10 cellular contexts compared by ENCODE assay signal in the genomic region with DNA sequence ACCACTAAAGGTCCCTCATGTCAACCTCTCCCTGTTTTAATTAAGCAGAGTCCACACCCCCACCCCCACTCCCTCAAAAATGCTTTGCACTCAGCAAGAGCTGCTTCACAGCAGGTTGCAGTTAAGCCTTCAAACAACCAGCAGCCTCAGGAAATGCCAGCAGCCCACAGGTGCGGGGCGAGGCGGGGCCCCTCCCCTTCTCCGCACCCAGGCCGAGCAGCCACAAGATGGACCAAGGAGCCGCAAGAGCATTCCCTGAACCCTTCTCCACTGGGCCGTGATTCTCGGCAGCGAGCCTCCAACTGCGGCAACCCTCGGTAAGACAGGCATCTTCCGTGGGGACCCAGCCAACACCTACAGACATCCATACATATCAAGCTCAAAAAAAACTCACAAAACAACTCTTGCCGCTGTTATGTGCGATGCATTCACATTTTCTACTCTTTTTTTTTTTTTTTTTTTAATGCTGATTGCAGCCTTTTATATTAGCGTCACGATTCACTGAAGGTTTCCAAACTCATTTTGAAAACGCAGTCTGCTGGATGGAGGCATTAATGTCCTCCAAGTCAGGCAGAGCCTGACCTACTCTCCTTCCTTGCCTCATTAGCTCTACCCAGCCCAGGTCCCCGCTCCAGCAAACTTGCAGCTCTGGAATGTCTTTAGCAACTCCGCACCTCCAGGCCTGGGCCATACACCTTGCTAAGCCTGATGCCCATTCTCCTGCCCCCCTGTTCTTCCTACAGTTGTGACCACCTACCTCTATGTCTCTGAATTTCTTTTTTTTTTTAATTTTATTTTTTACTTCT.
DNase-seq lines count a peak whose midpoint lies in the region; ATAC-seq and TF ChIP-seq lines count a peak whose summit lies in the region.
"Had no signal": no experiment of that assay in that cellular context is flagged by ENCODE, and none has a peak within 500 bp of the region (broad histone marks: within the 10 kb centered on the region; RNA-seq: fewer than 3 reads in every experiment).

No MANE protein-coding gene starts in this region.

- no peak overlapping the region for H3K27ac ChIP-seq in CD4-positive, CD25-positive, alpha-beta regulatory T cell (ENCODE audit: insufficient read depth, low read length, poor library complexity, severe bottlenecking)
- H3K27ac ChIP-seq in HUES64 (ENCODE audit: low read depth, low read length) (peak overlapping the region; percentile 65; the same call in 1 of the 2 replicates), substantia nigra (ENCODE audit: low read depth, low read length, poor library complexity, severe bottlenecking) (no peak overlapping the region), vagina (no peak overlapping the region)

- no peaks in the 10 kb centered on the region for H3K36me3 ChIP-seq in CD4-positive, CD25-positive, alpha-beta regulatory T cell (ENCODE audit: control insufficient read depth, insufficient read depth, low read length)
- H3K36me3 ChIP-seq in HUES64 (ENCODE audit: insufficient read depth, low read length) (no peaks in the 10 kb centered on the region), vagina (no peaks in the 10 kb centered on the region)

- no peaks in the 10 kb centered on the region for H3K9me3 ChIP-seq in CD4-positive, CD25-positive, alpha-beta regulatory T cell (ENCODE audit: control insufficient read depth in 2 of 2, low read length in 2 of 2)
- no peaks in the 10 kb centered on the region for H3K9me3 ChIP-seq in HUES64 (ENCODE audit: insufficient read depth, low read depth, low read length)
- no peaks in the 10 kb centered on the region for H3K9me3 ChIP-seq in vagina

- H3K36me3 Mint-ChIP-seq in CD4-positive, CD25-positive, alpha-beta regulatory T cell = no peaks in the 10 kb centered on the region
- no peaks in the 10 kb centered on the region for H3K36me3 Mint-ChIP-seq in activated T-cell treated with anti-CD3 and anti-CD28 coated beads, Interleukin-2, amount 50 U/mL, for 4 hours (ENCODE audit: insufficient read depth)

- peaks cover 8% of the 10 kb centered on the region for H3K4me1 ChIP-seq in CD4-positive, CD25-positive, alpha-beta regulatory T cell (ENCODE audit: control insufficient read depth, insufficient read depth, low read length, poor library complexity, severe bottlenecking)
- peaks cover 15% of the 10 kb centered on the region for H3K4me1 ChIP-seq in HUES64 (ENCODE audit: insufficient read depth, low read length)
- H3K4me1 ChIP-seq in vagina = no peaks in the 10 kb centered on the region

- 4% methylated on average over 19 of the region's 19 CpGs for WGBS in HUES64

- no peak for TF ChIP-seq POLR2A in vagina (IDR thresholded peaks at IDR 0.05)

- H3K9ac ChIP-seq in HUES64 (ENCODE audit: low read depth, low read length) = peak overlapping the region; percentile 38

- H3K4me1 Mint-ChIP-seq in CD4-positive, CD25-positive, alpha-beta regulatory T cell = peaks cover 0 to 11% (median 6%) of the 10 kb centered on the region in 4 donors
- H3K4me1 Mint-ChIP-seq in activated T-cell treated with anti-CD3 and anti-CD28 coated beads, Interleukin-2, amount 50 U/mL, for 4 hours (ENCODE audit: low read depth) = peaks cover 10% of the 10 kb centered on the region

- DNase-seq in CD4-positive, CD25-positive, alpha-beta regulatory T cell = peak in 2 of 3 donors; percentile 6 to 16
- no peak for DNase-seq in activated T-cell treated with anti-CD3 and anti-CD28 coated beads, Interleukin-2, amount 50 U/mL, for 4 hours
- DNase-seq in left colon (peak in 1 of 2 donors; percentile 40), substantia nigra (lab: John Stamatoyannopoulos, UW) (no peak), SK-N-DZ (ENCODE audit: low spot score) (no peak), vagina (ENCODE audit: extremely low spot score in 2 of 2) (no peak)
- DNase-seq: activated CD4-positive, CD25-positive, alpha-beta regulatory T cell; NCI-H774 had no signal

- H3K4me3 Mint-ChIP-seq in CD4-positive, CD25-positive, alpha-beta regulatory T cell = peak overlapping the region in 2 of 4 donors; percentile 52 to 66
- peak overlapping the region; percentile 52 for H3K4me3 Mint-ChIP-seq in activated T-cell treated with anti-CD3 and anti-CD28 coated beads, Interleukin-2, amount 50 U/mL, for 4 hours

- H3K27ac Mint-ChIP-seq in CD4-positive, CD25-positive, alpha-beta regulatory T cell = no peak overlapping the region

- TF ChIP-seq CTCF in vagina (IDR thresholded peaks at IDR 0.05) = no peak

- intact Hi-C loops in left colon (cut with DNase I, micrococcal nuclease) = no loop called here
- intact Hi-C loops in vagina (cut with DNase I) = no loop called here

- peaks cover 0 to 7% (median 0%) of the 10 kb centered on the region in 7 donors for H3K9me3 Mint-ChIP-seq in CD4-positive, CD25-positive, alpha-beta regulatory T cell
- no peaks in the 10 kb centered on the region for H3K9me3 Mint-ChIP-seq in activated T-cell treated with anti-CD3 and anti-CD28 coated beads, Interleukin-2, amount 50 U/mL, for 4 hours

- peaks cover 5% of the 10 kb centered on the region for H3K27me3 Mint-ChIP-seq in CD4-positive, CD25-positive, alpha-beta regulatory T cell
- peaks cover 4% of the 10 kb centered on the region for H3K27me3 Mint-ChIP-seq in activated T-cell treated with anti-CD3 and anti-CD28 coated beads, Interleukin-2, amount 50 U/mL, for 4 hours (ENCODE audit: low read depth)

- no peak overlapping the region for H3K4me3 ChIP-seq in CD4-positive, CD25-positive, alpha-beta regulatory T cell (ENCODE audit: low read depth, low read length)
- H3K4me3 ChIP-seq in HUES64 (ENCODE audit: low read length) (peak overlapping the region; percentile 42), vagina (no peak overlapping the region)

- ATAC-seq in CD4-positive, CD25-positive, alpha-beta regulatory T cell (ENCODE audit: low read depth in 2 of 2) = peak; percentile 16 to 46
- peak; percentile 38 to 43 for ATAC-seq in activated T-cell treated with anti-CD3 and anti-CD28 coated beads, Interleukin-2, amount 50 U/mL, for 4 hours
- ATAC-seq in left colon (peak; percentile 94), HG03159 (IDR thresholded peaks at IDR 0.05; ENCODE audit: unreplicated experiment) (no peak)

- peaks cover 3% of the 10 kb centered on the region for H3K27me3 ChIP-seq in CD4-positive, CD25-positive, alpha-beta regulatory T cell (ENCODE audit: control insufficient read depth, insufficient read depth, low read length)
- no peaks in the 10 kb centered on the region for H3K27me3 ChIP-seq in HUES64 (ENCODE audit: insufficient read depth, low read length)
- H3K27me3 ChIP-seq in vagina = no peaks in the 10 kb centered on the region

Comparison
In these comparisons a context has a peak if more than half of its experiments do, and no peak if none do; other contexts are left out.
1. DNase-seq: peak in CD4-positive, CD25-positive, alpha-beta regulatory T cell (2 of 3); none in activated T-cell treated with anti-CD3 and anti-CD28 coated beads, Interleukin-2, amount 50 U/mL, for 4 hours (single experiment), substantia nigra (0 of 49), SK-N-DZ (single experiment) and vagina (0 of 2).